In genomic region chr1:233477359-233477758, GRCh38 we compare ENCODE assay signal across 24 cellular contexts.
A peak's percentile ranks its signal among the peaks of the same experiment; 100 is the strongest.
DNase-seq lines count a peak whose midpoint lies in the region; ATAC-seq, FAIRE-seq and TF ChIP-seq lines count a peak whose summit lies in the region.
"Had no signal": no experiment of that assay in that cellular context is flagged by ENCODE, and none has a peak within 500 bp of the region (broad histone marks: within the 10 kb centered on the region; RNA-seq: fewer than 3 reads in every experiment).

No MANE protein-coding gene starts in this region.

- H3K27ac Mint-ChIP-seq in GM23338 = no peak overlapping the region
- H3K27ac Mint-ChIP-seq: CD4-positive, CD25-positive, alpha-beta regulatory T cell; immature natural killer cell; progenitor cell of endocrine pancreas; T-helper 2 cell treated with Interferon-gamma antibody and Interleukin-4, amounts not matched to agents 5 μg/mL and 100 μg/mL, for 36 hours; WTC11 had no signal

- no peaks in the 10 kb centered on the region for H3K79me2 ChIP-seq in GM23338 (replicated peaks; ENCODE audit: insufficient read depth)

- H4K20me1 ChIP-seq in GM23338 (replicated peaks; ENCODE audit: insufficient read depth) = no peaks in the 10 kb centered on the region

- no peak for DNase-seq in GM23338 (ENCODE audit: low spot score)
- peak; percentile 15 for DNase-seq in bronchial epithelial cell (ENCODE audit: low read depth)
- DNase-seq in right lobe of liver = no peak
- no peak for DNase-seq in A673 (ENCODE audit: low spot score)
- no peak for DNase-seq in NCI-H1048 (lab: John Stamatoyannopoulos, UW)
- DNase-seq: activated CD8-positive, alpha-beta memory T cell treated with anti-CD3 and anti-CD28 coated beads, Interleukin-2, amount 50 U/mL, for 4 hours; activated effector memory CD4-positive, alpha-beta T cell treated with Interleukin-2 at 50 U/mL for 16 hours; CD4-positive, CD25-positive, alpha-beta regulatory T cell; heart right ventricle; immature natural killer cell; left ventricle myocardium superior; MM.1S; mucosa of descending colon; NCI-H1436; NCI-H2171 treated with DMSO at 0.1 percent for 48 hours; NCI-H526 had no signal

- no TSS peak for BruUV-seq in A673 (replicated peaks; lab: Mats Ljungman, UMichigan)

- peak overlapping the region; percentile 35; the same call in 1 of the 2 replicates for H2AFZ ChIP-seq in GM23338

- peaks cover 3% of the 10 kb centered on the region for H3K27me3 Mint-ChIP-seq in GM23338 (ENCODE audit: insufficient read depth, low read depth, poor library complexity)
- H3K27me3 Mint-ChIP-seq: progenitor cell of endocrine pancreas had no signal

- no peak for ATAC-seq in GM23338
- ATAC-seq in right lobe of liver = no peak
- no peak for ATAC-seq in HG02588 (IDR thresholded peaks at IDR 0.05; ENCODE audit: unreplicated experiment)
- ATAC-seq: heart right ventricle, left ventricle myocardium superior, mucosa of descending colon, WTC11 had no signal

- H3K36me3 ChIP-seq in GM23338 (ENCODE audit: insufficient read depth) (peaks cover 2% of the 10 kb centered on the region), bronchial epithelial cell (ENCODE audit: control insufficient read depth, insufficient read depth, low read length) (no peaks in the 10 kb centered on the region), right lobe of liver (no peaks in the 10 kb centered on the region), A673 (ENCODE audit: insufficient read depth, low read length, poor library complexity, severe bottlenecking) (no peaks in the 10 kb centered on the region)
- H3K36me3 ChIP-seq: heart right ventricle, suprapubic skin had no signal

- H3K4me3 ChIP-seq in GM23338 = no peak overlapping the region
- no peak overlapping the region for H3K4me3 ChIP-seq in bronchial epithelial cell (ENCODE audit: low read depth, low read length)
- no peak overlapping the region for H3K4me3 ChIP-seq in right lobe of liver
- no peak overlapping the region for H3K4me3 ChIP-seq in A673 (ENCODE audit: low read depth, low read length, poor library complexity, severe bottlenecking)
- H3K4me3 ChIP-seq: heart right ventricle, mucosa of descending colon, suprapubic skin had no signal

- no peak overlapping the region for H3K4me3 Mint-ChIP-seq in GM23338
- H3K4me3 Mint-ChIP-seq: CD4-positive, CD25-positive, alpha-beta regulatory T cell; immature natural killer cell; neural crest cell; T-helper 2 cell treated with Interferon-gamma antibody and Interleukin-4, amounts not matched to agents 5 μg/mL and 100 μg/mL, for 36 hours; WTC11 had no signal

- intact Hi-C loops in right lobe of liver (cut with DNase I) = no loop called here
- intact Hi-C loops in A673 (cut with micrococcal nuclease; ENCODE audit: unreplicated experiment) = no loop called here

- no peak for TF ChIP-seq POLR2A in right lobe of liver (IDR thresholded peaks at IDR 0.05)

- CTCF ChIA-PET in A673 (lab: Charles Lee) = interaction anchor here (0.7 kb wide), 1 partner anchor 589 kb away, joined by 3 read pairs; no protein-coding TSS in a partner anchor

- H3K27ac ChIP-seq in C4-2B (no peak overlapping the region), GM23338 (ENCODE audit: low read depth) (no peak overlapping the region), right lobe of liver (peak overlapping the region in 1 of 3 donors; percentile 71), A673 (ENCODE audit: low read depth, low read length, poor library complexity, severe bottlenecking) (no peak overlapping the region)
- H3K27ac ChIP-seq: heart right ventricle, RWPE1, suprapubic skin had no signal

- H3K9me3 ChIP-seq in right lobe of liver (no peaks in the 10 kb centered on the region), A673 (ENCODE audit: low read depth, low read length, poor library complexity, severe bottlenecking) (no peaks in the 10 kb centered on the region)
- H3K9me3 ChIP-seq: heart right ventricle, mucosa of descending colon, suprapubic skin had no signal

- no peak overlapping the region for H3K4me2 ChIP-seq in GM23338

- H3K27me3 ChIP-seq in GM23338 (ENCODE audit: insufficient read depth) (no peaks in the 10 kb centered on the region), bronchial epithelial cell (ENCODE audit: control insufficient read depth, insufficient read depth, low read length) (no peaks in the 10 kb centered on the region), right lobe of liver (no peaks in the 10 kb centered on the region), A673 (replicated peaks; ENCODE audit: insufficient read depth, low read depth, low read length, poor library complexity) (peaks cover 19% of the 10 kb centered on the region)
- H3K27me3 ChIP-seq: suprapubic skin had no signal

- POLR2A ChIA-PET in A673 (lab: Charles Lee; ENCODE audit: low non-redundant PET) = no interaction called here

- H3K4me1 Mint-ChIP-seq in GM23338 = peaks cover 36% of the 10 kb centered on the region
- H3K4me1 Mint-ChIP-seq: CD4-positive, CD25-positive, alpha-beta regulatory T cell; immature natural killer cell; neural crest cell had no signal

- H3K9me3 Mint-ChIP-seq in GM23338 = peaks cover 20% of the 10 kb centered on the region
- H3K9me3 Mint-ChIP-seq: CD4-positive, CD25-positive, alpha-beta regulatory T cell; T-helper 2 cell treated with Interferon-gamma antibody and Interleukin-4, amounts not matched to agents 5 μg/mL and 100 μg/mL, for 36 hours had no signal

- peaks cover 12% of the 10 kb centered on the region; the same call in 1 of the 2 replicates for H3K9me2 ChIP-seq in GM23338 (ENCODE audit: insufficient read depth)

- H3K36me3 Mint-ChIP-seq in GM23338 (ENCODE audit: low read depth) = peaks cover 27% of the 10 kb centered on the region
- H3K36me3 Mint-ChIP-seq: CD4-positive, CD25-positive, alpha-beta regulatory T cell; immature natural killer cell had no signal

- TF ChIP-seq CTCF in C4-2B (conservative IDR thresholded peaks at IDR 0.05) (peak; percentile 22), GM23338 (conservative IDR thresholded peaks at IDR 0.05; ENCODE audit: low read depth in 2 of 2) (no peak; a peak in 1 of 4 replicates), bronchial epithelial cell (IDR thresholded peaks at IDR 0.05; ENCODE audit: insufficient read depth, low read length, severe bottlenecking) (peak; percentile 8), right lobe of liver (IDR thresholded peaks at IDR 0.05) (peak in 3 of 4 donors; percentile 10 to 35 (median 29)), A673 (conservative IDR thresholded peaks at IDR 0.05; ENCODE audit: low read depth, low read length) (no peak)

- no peak for FAIRE-seq in bronchial epithelial cell (lab: Jason Lieb, UNC)

- H3K4me1 ChIP-seq in GM23338 (ENCODE audit: insufficient read depth) = peaks cover 15% of the 10 kb centered on the region
- H3K4me1 ChIP-seq in right lobe of liver = peaks cover 0 to 49% (median 20%) of the 10 kb centered on the region in 4 donors
- no peaks in the 10 kb centered on the region for H3K4me1 ChIP-seq in A673 (ENCODE audit: insufficient read depth, low read length, poor library complexity, severe bottlenecking)
- H3K4me1 ChIP-seq: heart right ventricle, suprapubic skin had no signal

- no peaks in the 10 kb centered on the region for H3F3A ChIP-seq in GM23338 (replicated peaks; ENCODE audit: low read depth)

TF ChIP-seq in GM23338, 12 proteins besides CTCF, POLR2A, EP300 and RAD21 (continues in another document):
- TF ChIP-seq STAT1 (IDR thresholded peaks at IDR 0.05; ENCODE audit: unreplicated experiment) (no peak), EZH2phosphoT487 (IDR thresholded peaks at IDR 0.05; ENCODE audit: unreplicated experiment) (no peak), REST (IDR thresholded peaks at IDR 0.05; ENCODE audit: unreplicated experiment) (no peak), CREB1 (CRISPR knock-in tag; IDR thresholded peaks at IDR 0.05; ENCODE audit: low read depth) (no peak), EZH2 (IDR thresholded peaks at IDR 0.05; ENCODE audit: low read depth, unreplicated experiment) (no peak), NANOG (IDR thresholded peaks at IDR 0.05; ENCODE audit: borderline replicate concordance) (no peak), ETS1 (IDR thresholded peaks at IDR 0.05) (no peak)

Comparison
In these comparisons a context has a peak if more than half of its experiments do, and no peak if none do; other contexts are left out.
1. CTCF ChIP-seq: peak in C4-2B (single experiment), bronchial epithelial cell (single experiment) and right lobe of liver (3 of 4); none in GM23338 (0 of 2) and A673 (single experiment).